Comparison of ENCODE assay signal across 14 cellular contexts in the genomic region with DNA sequence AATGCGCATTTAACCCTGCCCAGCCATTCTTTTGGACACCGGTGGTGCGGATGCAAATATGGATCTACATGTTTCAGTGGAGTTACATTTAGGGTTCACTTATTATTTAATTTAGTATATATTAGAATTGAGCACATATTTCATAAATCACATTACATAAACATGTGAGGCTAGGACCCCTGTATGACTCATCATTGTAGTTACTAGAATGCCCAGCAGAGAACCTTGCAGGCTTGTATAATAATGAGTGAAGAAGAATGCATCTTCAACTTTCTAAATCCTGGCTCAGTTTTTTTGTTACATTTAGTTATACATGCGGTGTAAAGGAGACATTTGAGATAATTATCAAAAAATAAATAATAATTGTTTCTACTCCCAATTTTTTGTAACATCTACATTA.
DNase-seq lines count a peak whose midpoint lies in the region; ATAC-seq and TF ChIP-seq lines count a peak whose summit lies in the region.
"Had no signal": no experiment of that assay in that cellular context is flagged by ENCODE, and none has a peak within 500 bp of the region (broad histone marks: within the 10 kb centered on the region; RNA-seq: fewer than 3 reads in every experiment).

No MANE protein-coding gene starts in this region.

- no peaks in the 10 kb centered on the region for H3K27me3 Mint-ChIP-seq in activated CD4-positive, alpha-beta T cell treated with anti-CD3 and anti-CD28 coated beads, Interleukin-2, amount 10 ng/mL, durations not matched to agents 24 days and 14 days
- H3K27me3 Mint-ChIP-seq: activated CD4-positive, alpha-beta T cell treated with anti-CD3 and anti-CD28 coated beads, Interleukin-2, amount 10 ng/mL, durations not matched to agents 7 days and 5 days; progenitor cell of endocrine pancreas had no signal

- no peak overlapping the region for H3K27ac Mint-ChIP-seq in activated CD4-positive, alpha-beta T cell treated with anti-CD3 and anti-CD28 coated beads, Interleukin-2, amount 10 ng/mL, durations not matched to agents 24 days and 14 days
- H3K27ac Mint-ChIP-seq: activated CD4-positive, alpha-beta T cell treated with anti-CD3 and anti-CD28 coated beads, Interleukin-2, amount 10 ng/mL, durations not matched to agents 7 days and 5 days; progenitor cell of endocrine pancreas had no signal

- no peaks in the 10 kb centered on the region for H3K4me1 Mint-ChIP-seq in activated CD4-positive, alpha-beta T cell treated with anti-CD3 and anti-CD28 coated beads, Interleukin-2, amount 10 ng/mL, durations not matched to agents 24 days and 14 days
- H3K4me1 Mint-ChIP-seq: activated CD4-positive, alpha-beta T cell treated with anti-CD3 and anti-CD28 coated beads, Interleukin-2, amount 10 ng/mL, durations not matched to agents 7 days and 5 days had no signal

- H3K4me3 Mint-ChIP-seq in activated CD4-positive, alpha-beta T cell treated with anti-CD3 and anti-CD28 coated beads, Interleukin-2, amount 10 ng/mL, durations not matched to agents 24 days and 14 days, result no peak overlapping the region
- H3K4me3 Mint-ChIP-seq: activated CD4-positive, alpha-beta T cell treated with anti-CD3 and anti-CD28 coated beads, Interleukin-2, amount 10 ng/mL, durations not matched to agents 7 days and 5 days had no signal

- no peaks in the 10 kb centered on the region for H3K36me3 Mint-ChIP-seq in activated CD4-positive, alpha-beta T cell treated with anti-CD3 and anti-CD28 coated beads, Interleukin-2, amount 10 ng/mL, durations not matched to agents 24 days and 14 days (ENCODE audit: low read depth)

- DNase-seq in fibroblast of pulmonary artery (ENCODE audit: low read depth) (peak; percentile 71), skeletal muscle cell (ENCODE audit: low read depth) (peak; percentile 32), NCI-H2029 (lab: John Stamatoyannopoulos, UW) (no peak), Right ventricle myocardium inferior (ENCODE audit: missing footprints) (no peak)
- no peak for DNase-seq in activated CD4-positive, alpha-beta T cell treated with anti-CD3 and anti-CD28 coated beads, Interleukin-2, amount 10 ng/mL, durations not matched to agents 24 days and 14 days
- DNase-seq: activated CD4-positive, alpha-beta T cell treated with anti-CD3 and anti-CD28 coated beads, Interleukin-2, amount 10 ng/mL, durations not matched to agents 7 days and 5 days; activated effector memory CD4-positive, alpha-beta T cell treated with anti-CD3 and anti-CD28 coated beads, Interleukin-2, amount 50 U/mL, for 16 hours; hippocampal formation; NCI-H1105; NCI-H748 treated with DMSO at 0.1 percent for 48 hours had no signal

- H3K9me3 Mint-ChIP-seq in activated CD4-positive, alpha-beta T cell treated with anti-CD3 and anti-CD28 coated beads, Interleukin-2, amount 10 ng/mL, durations not matched to agents 24 days and 14 days, result no peaks in the 10 kb centered on the region
- H3K9me3 Mint-ChIP-seq: activated CD4-positive, alpha-beta T cell treated with anti-CD3 and anti-CD28 coated beads, Interleukin-2, amount 10 ng/mL, durations not matched to agents 7 days and 5 days had no signal

- ATAC-seq in GM18868 (IDR thresholded peaks at IDR 0.05; ENCODE audit: unreplicated experiment), result peak; percentile 52
- ATAC-seq in SK-N-SH treated with all-trans-retinoic acid at 6 μM for 48 hours, result peak; percentile 44; the same call in 1 of the 3 replicates
- ATAC-seq in GM21390 (IDR thresholded peaks at IDR 0.05; ENCODE audit: unreplicated experiment), result no peak
- ATAC-seq in Right ventricle myocardium inferior, result no peak

- H3K4me3 ChIP-seq in fibroblast of pulmonary artery (replicated peaks; ENCODE audit: low read depth, low read length) (no peak overlapping the region), skeletal muscle cell (ENCODE audit: low read depth, low read length) (no peak overlapping the region)

- peak; percentile 18 for TF ChIP-seq CTCF in fibroblast of pulmonary artery (IDR thresholded peaks at IDR 0.05; ENCODE audit: low read length, missing control alignments)

- intact Hi-C loops in Right ventricle myocardium inferior (cut with DNase I), result no loop called here
- intact Hi-C loops in activated CD4-positive, alpha-beta T cell treated with anti-CD3 and anti-CD28 coated beads, Interleukin-2, amount 10 ng/mL, durations not matched to agents 24 days and 14 days (cut with micrococcal nuclease), result no loop called here

TF ChIP-seq in SK-N-SH treated with all-trans-retinoic acid at 6 μM for 48 hours, 23 proteins besides CTCF, POLR2A, EP300 and RAD21:
- no peak for TF ChIP-seq ZNF565 (CRISPR knock-in tag; conservative IDR thresholded peaks at IDR 0.05; ENCODE audit: low read depth)
- TF ChIP-seq SNAI2 (CRISPR knock-in tag; IDR thresholded peaks at IDR 0.05), result no peak

Comparison
In these comparisons a context has a peak if more than half of its experiments do, and no peak if none do; other contexts are left out.
1. ATAC-seq: peak in GM18868 (single experiment) and SK-N-SH treated with all-trans-retinoic acid at 6 μM for 48 hours (single experiment); none in GM21390 (single experiment) and Right ventricle myocardium inferior (single experiment).
2. DNase-seq: peak in fibroblast of pulmonary artery (single experiment) and skeletal muscle cell (single experiment); none in NCI-H2029 (single experiment), Right ventricle myocardium inferior (single experiment) and activated CD4-positive, alpha-beta T cell treated with anti-CD3 and anti-CD28 coated beads, Interleukin-2, amount 10 ng/mL, durations not matched to agents 24 days and 14 days (single experiment).